In the genomic region with DNA sequence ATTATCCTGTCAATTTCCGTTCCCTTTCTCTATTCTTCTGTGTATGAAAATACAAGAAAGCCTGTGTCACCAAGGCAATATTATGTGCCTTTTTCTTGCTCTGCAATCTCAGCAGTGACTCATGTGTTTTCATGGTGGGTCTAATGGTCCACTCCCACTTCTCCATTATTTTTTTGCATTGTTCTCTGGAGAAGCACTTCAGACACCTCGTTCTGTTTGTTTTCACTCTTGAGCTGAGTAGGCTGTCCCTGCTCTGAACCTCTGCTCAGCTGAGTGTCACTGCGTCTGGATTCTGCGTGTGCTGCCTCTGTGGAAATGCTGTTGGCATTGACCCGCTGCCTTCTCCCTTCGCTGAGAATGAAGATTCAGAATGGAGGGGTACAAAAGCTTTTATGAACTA, we compare ENCODE assay signal across 17 cellular contexts.
A peak's percentile ranks its signal among the peaks of the same experiment; 100 is the strongest.
DNase-seq lines count a peak whose midpoint lies in the region; ATAC-seq, FAIRE-seq and TF ChIP-seq lines count a peak whose summit lies in the region.
"Had no signal": no experiment of that assay in that cellular context is flagged by ENCODE, and none has a peak within 500 bp of the region (broad histone marks: within the 10 kb centered on the region; RNA-seq: fewer than 3 reads in every experiment).

No MANE protein-coding gene starts in this region.

- H3K36me3 ChIP-seq in GM23338 (ENCODE audit: insufficient read depth) = no peaks in the 10 kb centered on the region
- no peaks in the 10 kb centered on the region for H3K36me3 ChIP-seq in astrocyte (ENCODE audit: insufficient read depth, low read length)
- H3K36me3 ChIP-seq: HAP-1 had no signal

- TF ChIP-seq CTCF in GM23338 (conservative IDR thresholded peaks at IDR 0.05; ENCODE audit: low read depth in 2 of 2) (no peak), astrocyte (IDR thresholded peaks at IDR 0.05; ENCODE audit: insufficient read depth, low read depth, low read length) (no peak), mesothelial cell of epicardium (IDR thresholded peaks at IDR 0.05; ENCODE audit: unreplicated experiment) (no peak)

- H3K4me1 ChIP-seq in GM23338 (ENCODE audit: insufficient read depth) = peaks cover 31% of the 10 kb centered on the region
- peaks cover 6% of the 10 kb centered on the region for H3K4me1 ChIP-seq in astrocyte (ENCODE audit: insufficient read depth, low read length)

- H3K27me3 ChIP-seq in GM23338 (ENCODE audit: insufficient read depth) = no peaks in the 10 kb centered on the region
- no peaks in the 10 kb centered on the region for H3K27me3 ChIP-seq in astrocyte (ENCODE audit: insufficient read depth, low read length)

- H3K27me3 Mint-ChIP-seq in GM23338 (ENCODE audit: insufficient read depth, low read depth, poor library complexity) (peaks cover 3% of the 10 kb centered on the region), astrocyte (ENCODE audit: low read depth, unreplicated experiment) (no peaks in the 10 kb centered on the region), mesothelial cell of epicardium (ENCODE audit: low read depth) (no peaks in the 10 kb centered on the region)

- H3K4me3 ChIP-seq in GM23338 (no peak overlapping the region), astrocyte (ENCODE audit: insufficient read depth, low read depth, low read length) (no peak overlapping the region)
- H3K4me3 ChIP-seq: HAP-1 had no signal

- H3K27ac ChIP-seq in GM23338 (ENCODE audit: low read depth) (no peak overlapping the region), astrocyte (ENCODE audit: low read depth, low read length) (peak overlapping the region; percentile 3)

- no peaks in the 10 kb centered on the region for H3K9me3 Mint-ChIP-seq in GM23338
- no peaks in the 10 kb centered on the region for H3K9me3 Mint-ChIP-seq in astrocyte (ENCODE audit: unreplicated experiment)
- no peaks in the 10 kb centered on the region for H3K9me3 Mint-ChIP-seq in mesothelial cell of epicardium
- H3K9me3 Mint-ChIP-seq: natural killer cell had no signal

- H3K9ac ChIP-seq in astrocyte (ENCODE audit: low read length) = no peak overlapping the region

- no peak for FAIRE-seq in astrocyte (lab: Jason Lieb, UNC)
- FAIRE-seq: G401.6 had no signal

- H3K4me1 Mint-ChIP-seq in GM23338 (peaks cover 75% of the 10 kb centered on the region), astrocyte (ENCODE audit: low read depth, unreplicated experiment) (peaks cover 32% of the 10 kb centered on the region), mesothelial cell of epicardium (peaks cover 23% of the 10 kb centered on the region)

- no peaks in the 10 kb centered on the region for H3F3A ChIP-seq in GM23338 (replicated peaks; ENCODE audit: low read depth)

- DNase-seq in GM23338 (ENCODE audit: low spot score) = no peak
- peak; percentile 94 for DNase-seq in NCI-H2029 (lab: John Stamatoyannopoulos, UW)
- no peak for DNase-seq in astrocyte (ENCODE audit: low read depth)
- DNase-seq in mesothelial cell of epicardium (ENCODE audit: low spot score in 2 of 2, unreplicated experiment in 2 of 2) = no peak
- DNase-seq in HEK293T (ENCODE audit: extremely low spot score) = no peak
- DNase-seq in SKM-1 treated with dmso at 0.1 percent for 144 hours (lab: John Stamatoyannopoulos, UW; ENCODE audit: unreplicated experiment) = no peak
- no peak for DNase-seq in EL
- DNase-seq in GM19240 (ENCODE audit: insufficient read length, low spot score) = no peak
- DNase-seq: activated CD4-positive, alpha-beta T cell treated with anti-CD3 and anti-CD28 coated beads for 1 hour; amygdala; effector memory CD4-positive, alpha-beta T cell; natural killer cell; NCI-H1048; substantia nigra; SW 1271 had no signal

- H4K20me1 ChIP-seq in GM23338 (replicated peaks; ENCODE audit: insufficient read depth) (no peaks in the 10 kb centered on the region), astrocyte (ENCODE audit: insufficient read depth, low read length) (peaks cover 12% of the 10 kb centered on the region)

- H3K4me3 Mint-ChIP-seq in GM23338 (no peak overlapping the region), astrocyte (ENCODE audit: unreplicated experiment) (no peak overlapping the region), mesothelial cell of epicardium (no peak overlapping the region)
- H3K4me3 Mint-ChIP-seq: natural killer cell had no signal

- no peak for ATAC-seq in GM23338
- ATAC-seq: natural killer cell had no signal

- H3K36me3 Mint-ChIP-seq in GM23338 (ENCODE audit: low read depth) = no peaks in the 10 kb centered on the region
- H3K36me3 Mint-ChIP-seq in astrocyte (ENCODE audit: low read depth, unreplicated experiment) = peaks cover 14% of the 10 kb centered on the region
- H3K36me3 Mint-ChIP-seq in mesothelial cell of epicardium = peaks cover 16% of the 10 kb centered on the region

- peak overlapping the region; percentile 32; the same call in 1 of the 2 replicates for H3K27ac Mint-ChIP-seq in GM23338
- H3K27ac Mint-ChIP-seq in astrocyte (ENCODE audit: unreplicated experiment) = no peak overlapping the region
- H3K27ac Mint-ChIP-seq in mesothelial cell of epicardium = peak overlapping the region; percentile 10

- no peaks in the 10 kb centered on the region for H3K9me3 ChIP-seq in astrocyte (ENCODE audit: insufficient read depth, low read depth, low read length)
- H3K9me3 ChIP-seq: HAP-1 had no signal

- POLR2A ChIA-PET in HEK293T (lab: Yijun Ruan, JAX) = interaction anchor here (1.3 kb wide), 1 partner anchor 11 kb away, joined by 3 read pairs; no protein-coding TSS in a partner anchor

- H3K79me2 ChIP-seq in GM23338 (replicated peaks; ENCODE audit: insufficient read depth) = peaks cover 7% of the 10 kb centered on the region; the same call in 1 of the 2 replicates
- peaks cover 3% of the 10 kb centered on the region for H3K79me2 ChIP-seq in astrocyte (ENCODE audit: insufficient read depth, low read length)

- no peaks in the 10 kb centered on the region for H3K9me2 ChIP-seq in GM23338 (ENCODE audit: insufficient read depth)

- CTCF ChIA-PET in HEK293T (lab: Yijun Ruan, JAX) = interaction anchor here (1.0 kb wide), 1 partner anchor 10 kb away, joined by 3 read pairs; no protein-coding TSS in a partner anchor

- no peak overlapping the region for H2AFZ ChIP-seq in GM23338
- no peak overlapping the region for H2AFZ ChIP-seq in astrocyte (ENCODE audit: low read depth, low read length)

- H3K4me2 ChIP-seq in GM23338 (no peak overlapping the region), astrocyte (ENCODE audit: low read length) (no peak overlapping the region)

TF ChIP-seq in GM23338, 12 proteins besides CTCF, POLR2A, EP300 and RAD21 (continues in another document):
- TF ChIP-seq JUNB (IDR thresholded peaks at IDR 0.05; ENCODE audit: unreplicated experiment) = no peak
- no peak for TF ChIP-seq STAT1 (IDR thresholded peaks at IDR 0.05; ENCODE audit: unreplicated experiment)
- TF ChIP-seq ZNF114 (CRISPR knock-in tag; IDR thresholded peaks at IDR 0.05) = no peak
- no peak for TF ChIP-seq EZH2phosphoT487 (IDR thresholded peaks at IDR 0.05; ENCODE audit: unreplicated experiment)

TF ChIP-seq in HEK293T, 16 proteins besides CTCF, POLR2A, EP300 and RAD21:
- TF ChIP-seq FOXK2 (IDR thresholded peaks at IDR 0.05) (no peak), CTBP1 (IDR thresholded peaks at IDR 0.05; ENCODE audit: borderline replicate concordance) (no peak), LEF1 (IDR thresholded peaks at IDR 0.05; ENCODE audit: borderline replicate concordance) (no peak), NFRKB (IDR thresholded peaks at IDR 0.05) (no peak), SP1 (IDR thresholded peaks at IDR 0.05) (no peak), ZNF384 (IDR thresholded peaks at IDR 0.05) (no peak), FOXM1 (IDR thresholded peaks at IDR 0.05; ENCODE audit: borderline replicate concordance) (no peak), SUZ12 (IDR thresholded peaks at IDR 0.05) (no peak), BHLHE40 (IDR thresholded peaks at IDR 0.05; ENCODE audit: borderline replicate concordance) (no peak), HDGF (IDR thresholded peaks at IDR 0.05; ENCODE audit: borderline replicate concordance) (no peak), ELF4 (IDR thresholded peaks at IDR 0.05) (no peak), L3MBTL2 (conservative IDR thresholded peaks at IDR 0.05) (no peak), ARNT (IDR thresholded peaks at IDR 0.05) (no peak), FOXA1 (IDR thresholded peaks at IDR 0.05) (no peak), TARDBP (IDR thresholded peaks at IDR 0.05) (no peak)
- TF ChIP-seq, protein P1, sequence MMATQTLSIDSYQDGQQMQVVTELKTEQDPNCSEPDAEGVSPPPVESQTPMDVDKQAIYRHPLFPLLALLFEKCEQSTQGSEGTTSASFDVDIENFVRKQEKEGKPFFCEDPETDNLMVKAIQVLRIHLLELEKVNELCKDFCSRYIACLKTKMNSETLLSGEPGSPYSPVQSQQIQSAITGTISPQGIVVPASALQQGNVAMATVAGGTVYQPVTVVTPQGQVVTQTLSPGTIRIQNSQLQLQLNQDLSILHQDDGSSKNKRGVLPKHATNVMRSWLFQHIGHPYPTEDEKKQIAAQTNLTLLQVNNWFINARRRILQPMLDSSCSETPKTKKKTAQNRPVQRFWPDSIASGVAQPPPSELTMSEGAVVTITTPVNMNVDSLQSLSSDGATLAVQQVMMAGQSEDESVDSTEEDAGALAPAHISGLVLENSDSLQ (IDR thresholded peaks at IDR 0.05) = no peak
